Comparison of ENCODE assay signal across 8 cellular contexts in genomic region chr6:152271681-152272464, GRCh38.
DNase-seq lines count a peak whose midpoint lies in the region; ATAC-seq and TF ChIP-seq lines count a peak whose summit lies in the region.

No MANE protein-coding gene starts in this region.

- peaks cover 7% of the 10 kb centered on the region for H3K4me1 Mint-ChIP-seq in T-helper 1 cell treated with Interleukin-12 subunit alpha and Interleukin-12 subunit beta and Interleukin-4 antibody, amounts not matched to agents 30 μg/mL and 1 μg/mL, for 36 hours (ENCODE audit: low read depth)

- H4K20me1 ChIP-seq in GM23248 (ENCODE audit: insufficient read depth) = no peaks in the 10 kb centered on the region

- peak overlapping the region; percentile 3 for H3K27ac Mint-ChIP-seq in T-helper 1 cell treated with Interleukin-12 subunit alpha and Interleukin-12 subunit beta and Interleukin-4 antibody, amounts not matched to agents 30 μg/mL and 1 μg/mL, for 36 hours

- peaks cover 24% of the 10 kb centered on the region for H3K36me3 Mint-ChIP-seq in T-helper 1 cell treated with Interleukin-12 subunit alpha and Interleukin-12 subunit beta and Interleukin-4 antibody, amounts not matched to agents 30 μg/mL and 1 μg/mL, for 36 hours (ENCODE audit: low read depth)

- H3K4me3 Mint-ChIP-seq in T-helper 1 cell treated with Interleukin-12 subunit alpha and Interleukin-12 subunit beta and Interleukin-4 antibody, amounts not matched to agents 30 μg/mL and 1 μg/mL, for 36 hours = no peak overlapping the region

- H3K9me3 ChIP-seq in GM23248 (ENCODE audit: low read depth) = no peaks in the 10 kb centered on the region

- H3K9me3 Mint-ChIP-seq in T-helper 1 cell treated with Interleukin-12 subunit alpha and Interleukin-12 subunit beta and Interleukin-4 antibody, amounts not matched to agents 30 μg/mL and 1 μg/mL, for 36 hours = no peaks in the 10 kb centered on the region

- H3K27me3 ChIP-seq in GM23248 (replicated peaks; ENCODE audit: insufficient read depth) (no peaks in the 10 kb centered on the region), layer of hippocampus (ENCODE audit: control insufficient read depth, insufficient read depth, low read length) (no peaks in the 10 kb centered on the region)

- H3K9me2 ChIP-seq in GM23248 (ENCODE audit: insufficient read depth) = no peaks in the 10 kb centered on the region

- H2AFZ ChIP-seq in GM23248 = no peak overlapping the region

- peak overlapping the region; percentile 64 for H3K4me2 ChIP-seq in GM23248 (ENCODE audit: unreplicated experiment)

- POLR2A ChIA-PET in GM10248 (lab: Yijun Ruan, JAX) = no interaction called here

- no peaks in the 10 kb centered on the region for H3K27me3 Mint-ChIP-seq in T-helper 1 cell treated with Interleukin-12 subunit alpha and Interleukin-12 subunit beta and Interleukin-4 antibody, amounts not matched to agents 30 μg/mL and 1 μg/mL, for 36 hours (ENCODE audit: low read depth)

- CTCF ChIA-PET in GM10248 (lab: Yijun Ruan, JAX) = interaction anchor here (0.9 to 2.0 kb wide), 8 partner anchors 10 to 596 kb away, joined by 3 to 6 read pairs (median 5); no protein-coding TSS in a partner anchor

- H3K9ac ChIP-seq in GM23248 = peak overlapping the region; percentile 34

- H3F3A ChIP-seq in GM23248 (ENCODE audit: insufficient read depth) = peaks cover 60% of the 10 kb centered on the region

- H3K27ac ChIP-seq in GM23248 (peak overlapping the region; percentile 50), layer of hippocampus (ENCODE audit: low read depth, low read length) (peak overlapping the region; percentile 35)

- no peak for TF ChIP-seq CTCF in GM10248 (IDR thresholded peaks at IDR 0.05; ENCODE audit: control extremely low read depth, extremely low read depth, low read depth, missing control alignments)

- in situ Hi-C loops in GM23248 (cut with MboI) = no loop called here

- 0 out of 2 replicates have a peak overlapping the region, but pooled peaks have one; percentile 12 for H3K4me3 ChIP-seq in GM23248

- ATAC-seq in HG02973 (IDR thresholded peaks at IDR 0.05; ENCODE audit: unreplicated experiment) = no peak

- DNase-seq in COLO829 (ENCODE audit: low spot score) (peak; percentile 8), GM23248 (peak; percentile 77), NCI-H774 (lab: John Stamatoyannopoulos, UW) (no peak), activated gamma-delta T cell (lab: John Stamatoyannopoulos, UW) (no peak), GM10248 (ENCODE audit: extremely low spot score) (no peak)

- peaks cover 50% of the 10 kb centered on the region for H3K4me1 ChIP-seq in GM23248 (ENCODE audit: insufficient read depth)

- H3K36me3 ChIP-seq in GM23248 (ENCODE audit: low read depth) = peaks cover 37% of the 10 kb centered on the region

- WGBS in GM23248 (ENCODE audit: low coverage in 1 of 2, low lambda C conversion rate in 2 of 2, missing lambda C conversion rate in 2 of 2), 2 experiments = 20% methylated on average over 7 of the region's 7 CpGs

- H3K79me2 ChIP-seq in GM23248 (ENCODE audit: insufficient read depth) = no peaks in the 10 kb centered on the region

Comparison
In these comparisons a context has a peak if more than half of its experiments do, and no peak if none do; other contexts are left out.
1. DNase-seq: peak in COLO829 (single experiment) and GM23248 (single experiment); none in NCI-H774 (single experiment), activated gamma-delta T cell (single experiment) and GM10248 (single experiment).